In genomic region chr13:109389892-109390345, GRCh38 we compare ENCODE assay signal across 17 cellular contexts.
A peak's percentile ranks its signal among the peaks of the same experiment; 100 is the strongest.
DNase-seq lines count a peak whose midpoint lies in the region; ATAC-seq and TF ChIP-seq lines count a peak whose summit lies in the region.
"Had no signal": no experiment of that assay in that cellular context is flagged by ENCODE, and none has a peak within 500 bp of the region (broad histone marks: within the 10 kb centered on the region; RNA-seq: fewer than 3 reads in every experiment).

No MANE protein-coding gene starts in this region.

- TF ChIP-seq CTCF in HL-60 (IDR thresholded peaks at IDR 0.05; ENCODE audit: insufficient read depth, low read length) (no peak), upper lobe of right lung (IDR thresholded peaks at IDR 0.05) (no peak)

- peak overlapping the region; percentile 92 for H3K27ac ChIP-seq in HL-60 (replicated peaks)
- peak overlapping the region; percentile 97 for H3K27ac ChIP-seq in SK-N-MC
- no peak overlapping the region for H3K27ac ChIP-seq in upper lobe of right lung

- no peaks in the 10 kb centered on the region for H3K9me3 ChIP-seq in SK-N-MC (ENCODE audit: low read depth, low read length)
- no peaks in the 10 kb centered on the region for H3K9me3 ChIP-seq in upper lobe of right lung

- intact Hi-C loops in upper lobe of right lung (cut with DNase I), result no loop called here

- H3K4me3 ChIP-seq in HL-60 (replicated peaks; ENCODE audit: insufficient read depth, low read length) (no peak overlapping the region), SK-N-MC (peak overlapping the region; percentile 61), upper lobe of right lung (no peak overlapping the region)
- H3K4me3 ChIP-seq: GM23338 had no signal

- H3K9ac ChIP-seq in SK-N-MC (ENCODE audit: insufficient read length), result peak overlapping the region; percentile 67

- no peaks in the 10 kb centered on the region for H3K27me3 ChIP-seq in HL-60 (ENCODE audit: insufficient read depth, poor library complexity, severe bottlenecking)
- no peaks in the 10 kb centered on the region for H3K27me3 ChIP-seq in upper lobe of right lung

- DNase-seq in HL-60 (ENCODE audit: low read depth in 1 of 2, low spot score in 1 of 2) (peak; percentile 89 to 92), SK-N-MC (ENCODE audit: low read depth, low spot score) (peak; percentile 96), iris pigment epithelial cell (ENCODE audit: low read depth) (peak; percentile 84), upper lobe of right lung (no peak), cerebellar cortex (ENCODE audit: low spot score) (no peak), germinal center (ENCODE audit: low spot score) (no peak), NCI-H1436 treated with DMSO at 0.1 percent for 48 hours (lab: John Stamatoyannopoulos, UW) (no peak)
- DNase-seq: activated CD4-positive, alpha-beta memory T cell treated with anti-CD3 and anti-CD28 coated beads, Interleukin-2, amount 10 ng/mL, durations not matched to agents 7 days and 5 days; activated effector memory CD4-positive, alpha-beta T cell treated with anti-CD3 and anti-CD28 coated beads, Interleukin-2, amount 50 U/mL, for 16 hours; CD8-positive, alpha-beta T cell; effector CD4-positive, alpha-beta T cell; islet precursor cell; NCI-H146; NCI-H524; RPMI8226; stimulated activated CD4-positive, alpha-beta T cell treated with anti-CD3 and anti-CD28 coated beads, Interleukin-4, amount 100 ng/mL, for 1 hour had no signal

- ATAC-seq in upper lobe of right lung, result peak; percentile 70
- ATAC-seq: CD8-positive, alpha-beta T cell; GM23338 had no signal

- no peaks in the 10 kb centered on the region for H3K4me1 ChIP-seq in upper lobe of right lung

- H3K36me3 ChIP-seq in SK-N-MC (ENCODE audit: insufficient read depth, low read length), result no peaks in the 10 kb centered on the region
- H3K36me3 ChIP-seq in upper lobe of right lung, result no peaks in the 10 kb centered on the region

Comparison
In these comparisons a context has a peak if more than half of its experiments do, and no peak if none do; other contexts are left out.
1. DNase-seq: peak in HL-60 (2 of 2), SK-N-MC (single experiment) and iris pigment epithelial cell (single experiment); none in upper lobe of right lung (single experiment), cerebellar cortex (single experiment), germinal center (single experiment) and NCI-H1436 treated with DMSO at 0.1 percent for 48 hours (single experiment).